In genomic region chr12:92928962-92929915, GRCh38 we compare ENCODE assay signal across 8 cellular contexts. TPM values are rescaled to one million over a fixed set of nuclear protein-coding genes. Genes with fewer than 3 reads are reported as not detected.
DNase-seq lines count a peak whose midpoint lies in the region; ATAC-seq, FAIRE-seq and TF ChIP-seq lines count a peak whose summit lies in the region.

Gene EEA1 (minus strand): TSS chr12:92929295. CDS start chr12:92929066, 229 bp downstream.

- H3K9ac ChIP-seq in colonic mucosa (ENCODE audit: low read depth in 2 of 2, low read length in 2 of 2) = peak within 1 kb of the TSS; percentile 80 to 99

- H3K4me1 ChIP-seq in colonic mucosa = peaks cover 4% of the 10 kb centered on the region

- DNase-seq in BJ (ENCODE audit: low read depth) = peak; percentile 76
- peak; percentile 90 for DNase-seq in GM19239 (ENCODE audit: insufficient read length, low spot score)
- peak; percentile 62 for DNase-seq in NCI-H524 treated with DMSO at 0.1 percent for 48 hours (lab: John Stamatoyannopoulos, UW)
- peak; percentile 98 for DNase-seq in activated CD4-positive, alpha-beta T cell treated with anti-CD3 and anti-CD28 coated beads for 48 hours
- DNase-seq in colonic mucosa = peak; percentile 96
- DNase-seq in left colon = peak; percentile 97 to 98
- DNase-seq in stimulated activated CD4-positive, alpha-beta T cell treated with anti-CD3 and anti-CD28 coated beads, Interleukin-1b, Interleukin-23, amount 100 ng/mL, for 48 hours = peak; percentile 97

- POLR2A ChIA-PET in BJ (lab: Charles Lee) = no interaction called here

- peak; percentile 90 for FAIRE-seq in GM19239 (lab: Jason Lieb, UNC)

- H3K27me3 ChIP-seq in BJ (ENCODE audit: control insufficient read depth, insufficient read depth, low read length) (no peaks in the 10 kb centered on the region), colonic mucosa (no peaks in the 10 kb centered on the region)

- H3K27ac ChIP-seq in colonic mucosa = peak within 1 kb of the TSS; percentile 96

- H3K9me3 ChIP-seq in colonic mucosa = no peaks in the 10 kb centered on the region

- TF ChIP-seq CTCF in BJ (IDR thresholded peaks at IDR 0.05; ENCODE audit: insufficient read depth, low read depth, low read length) = 0 out of 2 replicates have a peak, but pooled peaks have one; percentile 16
- no peak for TF ChIP-seq CTCF in colonic mucosa (IDR thresholded peaks at IDR 0.05)

- H3K4me3 ChIP-seq in BJ (ENCODE audit: low read depth, low read length) (peak within 1 kb of the TSS; percentile 85), colonic mucosa (peak within 1 kb of the TSS; percentile 72)

- H3K36me3 ChIP-seq in BJ (ENCODE audit: control insufficient read depth, insufficient read depth, low read length) (no peaks in the 10 kb centered on the region), colonic mucosa (no peaks in the 10 kb centered on the region)

- intact Hi-C loops in colonic mucosa (cut with DNase I) (no loop called here), left colon (cut with DNase I, micrococcal nuclease) (no loop called here)

- peak; percentile 81 for ATAC-seq in HG03457 (IDR thresholded peaks at IDR 0.05; ENCODE audit: unreplicated experiment)
- ATAC-seq in left colon = peak; percentile 88

- CTCF ChIA-PET in BJ (lab: Yijun Ruan, JAX) = interaction anchor here (0.7 to 1.6 kb wide), 6 partner anchors 9 to 457 kb away, joined by 3 to 5 read pairs (median 4); no protein-coding TSS in a partner anchor

RNA-seq across cellular contexts. Expression of gene EEA1, which starts in this region (rescaled TPM):
- 4.9 and 11.9 TPM in 2 replicates for polyA plus RNA-seq in BJ (2011; rRNA removed)
- polyA minus RNA-seq in BJ (2011; rRNA and poly(A)+ RNA removed) = 9.8 and 19.9 TPM in 2 replicates
- 10 to 100 TPM; 23.0 to 38.7 TPM for total RNA-seq in colonic mucosa
- 10 to 100 TPM; 32.4 to 33.4 TPM for total RNA-seq in left colon

Comparison
In these comparisons a context has a peak if more than half of its experiments do, and no peak if none do; other contexts are left out.
1. Peak in every context shown above with its lines: DNase-seq, ATAC-seq, H3K4me3 ChIP-seq and H3K27ac ChIP-seq.